ENCODE assay signal across 20 cellular contexts in genomic region chr2:120803764-120804335, GRCh38.
DNase-seq lines count a peak whose midpoint lies in the region; ATAC-seq and TF ChIP-seq lines count a peak whose summit lies in the region.
"Had no signal": no experiment of that assay in that cellular context is flagged by ENCODE, and none has a peak within 500 bp of the region (broad histone marks: within the 10 kb centered on the region; RNA-seq: fewer than 3 reads in every experiment).

No MANE protein-coding gene starts in this region.

- H3K27me3 ChIP-seq in HCT116 (ENCODE audit: insufficient read depth, low read length) (no peaks in the 10 kb centered on the region), ascending aorta (no peaks in the 10 kb centered on the region), osteoblast (ENCODE audit: insufficient read depth, low read length) (no peaks in the 10 kb centered on the region)
- H3K27me3 ChIP-seq: transverse colon had no signal

- H3K9ac ChIP-seq in HCT116 (ENCODE audit: low read length), result no peak overlapping the region
- H3K9ac ChIP-seq: KMS-11, parathyroid adenoma had no signal

- intact Hi-C loops in HCT116 (cut with micrococcal nuclease) (no loop called here), ascending aorta (cut with DNase I) (loop anchor here (2.0 kb wide), 1 partner anchor 67 kb away; no protein-coding TSS in a partner anchor)

- POLR2A ChIA-PET in HCT116 (lab: Charles Lee), result no interaction called here

- H3K4me3 ChIP-seq in HCT116 (replicated peaks in 1 of 2; ENCODE audit: low read depth in 1 of 2, low read length in 2 of 2) (no peak overlapping the region), ascending aorta (no peak overlapping the region), osteoblast (ENCODE audit: insufficient read depth, low read length) (no peak overlapping the region)
- H3K4me3 ChIP-seq: transverse colon had no signal

- H3K79me2 ChIP-seq in HCT116 (ENCODE audit: insufficient read depth, low read length) (no peaks in the 10 kb centered on the region), osteoblast (ENCODE audit: insufficient read depth, low read length) (peaks cover 37% of the 10 kb centered on the region)
- H3K79me2 ChIP-seq: parathyroid adenoma had no signal

- DNase-seq in DMS79 (lab: John Stamatoyannopoulos, UW) (peak; percentile 29), HCT116 (ENCODE audit: low read depth, low spot score) (no peak), ascending aorta (ENCODE audit: low spot score in 2 of 2) (no peak), osteoblast (ENCODE audit: insufficient read length, low spot score, missing footprints) (peak; percentile 81), NCI-H1694 (lab: John Stamatoyannopoulos, UW) (no peak), COLO829 (ENCODE audit: low spot score) (no peak)
- DNase-seq: activated CD4-positive, alpha-beta T cell treated with anti-CD3 and anti-CD28 coated beads, Interleukin-2, amount 50 U/mL, for 48 hours; activated naive CD4-positive, alpha-beta T cell treated with anti-CD3 and anti-CD28 coated beads, Interleukin-2, amount 50 U/mL, for 16 hours; activated T-cell treated with anti-CD3 and anti-CD28 coated beads, Interleukin-2, amount 50 U/mL, for 4 hours; aorta; effector memory CD8-positive, alpha-beta T cell; NCI-H1092; NCI-H2081 treated with DMSO at 0.1 percent for 48 hours; NCI-H526; stimulated activated CD4-positive, alpha-beta T cell treated with anti-CD3 and anti-CD28 coated beads, Interleukin-2, amount 100 ng/mL, for 24 hours; stimulated activated naive CD8-positive, alpha-beta T cell treated with anti-CD3 and anti-CD28 coated beads, Interleukin-15, Interleukin-2, amounts not matched to agents 100 U/mL and 50 U/mL, for 24 hours; transverse colon had no signal

- H2AFZ ChIP-seq in HCT116 (ENCODE audit: low read depth, low read length, poor library complexity, severe bottlenecking) (no peak overlapping the region), osteoblast (ENCODE audit: low read length) (no peak overlapping the region)
- H2AFZ ChIP-seq: parathyroid adenoma had no signal

- H3K36me3 ChIP-seq in HCT116 (ENCODE audit: control insufficient read depth in 1 of 2, insufficient read depth in 2 of 2, low read length in 2 of 2), result no peaks in the 10 kb centered on the region
- H3K36me3 ChIP-seq in ascending aorta, result no peaks in the 10 kb centered on the region
- H3K36me3 ChIP-seq in osteoblast (ENCODE audit: insufficient read depth, low read length), result peaks cover 2% of the 10 kb centered on the region
- H3K36me3 ChIP-seq: transverse colon had no signal

- no peak for TF ChIP-seq CTCF in HCT116 (IDR thresholded peaks at IDR 0.05 in 2 of 3, conservative IDR thresholded peaks at IDR 0.05 in 1 of 3; ENCODE audit: borderline replicate concordance in 1 of 3, insufficient read depth in 1 of 3, low read depth in 2 of 3, low read length in 2 of 3)
- TF ChIP-seq CTCF in ascending aorta (IDR thresholded peaks at IDR 0.05), result no peak
- TF ChIP-seq CTCF in osteoblast (IDR thresholded peaks at IDR 0.05; ENCODE audit: extremely low read depth, low read depth, low read length), result no peak

- RAD21 ChIA-PET in HCT116 (lab: Charles Lee; ENCODE audit: low non-redundant PET in 1 of 2, low total read pairs in 2 of 2, uncharacterized antibody in 2 of 2, unreplicated experiment in 2 of 2), result no interaction called here

- H3K4me2 ChIP-seq in HCT116 (ENCODE audit: low read length) (no peak overlapping the region), osteoblast (ENCODE audit: insufficient read depth, low read length) (no peak overlapping the region)
- H3K4me2 ChIP-seq: KMS-11 had no signal

- no peaks in the 10 kb centered on the region for H4K20me1 ChIP-seq in HCT116 (ENCODE audit: insufficient read depth)
- H4K20me1 ChIP-seq in osteoblast (ENCODE audit: insufficient read depth, low read length), result peaks cover 50% of the 10 kb centered on the region

- no peak for TF ChIP-seq RAD21 in HCT116 (IDR thresholded peaks at IDR 0.05; ENCODE audit: low read depth)

- no peaks in the 10 kb centered on the region for H3K9me2 ChIP-seq in HCT116 (ENCODE audit: insufficient read depth)

- H3K4me1 ChIP-seq in HCT116 (ENCODE audit: control insufficient read depth in 1 of 2, insufficient read depth in 2 of 2, low read length in 2 of 2) (peaks cover 0 to 7% of the 10 kb centered on the region in 2 experiments; a peak in 2 of 4 replicates), ascending aorta (peaks cover 17 to 37% of the 10 kb centered on the region in 2 donors), osteoblast (ENCODE audit: insufficient read depth, low read length) (peaks cover 20% of the 10 kb centered on the region)
- H3K4me1 ChIP-seq: parathyroid adenoma had no signal

- CTCF ChIA-PET in HCT116 (lab: Charles Lee), result no interaction called here

- no peaks in the 10 kb centered on the region for H3K9me3 ChIP-seq in HCT116 (ENCODE audit: control insufficient read depth in 1 of 2, insufficient read depth in 1 of 2, low read depth in 1 of 2, low read length in 2 of 2)
- H3K9me3 ChIP-seq in ascending aorta, result no peaks in the 10 kb centered on the region
- no peaks in the 10 kb centered on the region for H3K9me3 ChIP-seq in osteoblast (ENCODE audit: low read depth, low read length)
- H3K9me3 ChIP-seq: transverse colon had no signal

- BruUV-seq in HCT116 (replicated peaks; lab: Mats Ljungman, UMichigan), result no TSS peak

- no peak overlapping the region for H3K27ac ChIP-seq in HCT116 (ENCODE audit: low read depth, low read length)
- H3K27ac ChIP-seq in ascending aorta, result peak overlapping the region; percentile 71 to 81
- H3K27ac ChIP-seq in osteoblast (ENCODE audit: low read depth, low read length), result no peak overlapping the region
- H3K27ac ChIP-seq: KMS-11, parathyroid adenoma had no signal

- no peak for TF ChIP-seq POLR2A in HCT116 (IDR thresholded peaks at IDR 0.05; ENCODE audit: borderline replicate concordance, extremely low read depth, insufficient read depth, insufficient read length)

- ATAC-seq in HCT116, result peak; percentile 36; the same call in 1 of the 2 replicates
- no peak for ATAC-seq in GM18873 (IDR thresholded peaks at IDR 0.05; ENCODE audit: low FRiP score, unreplicated experiment)
- ATAC-seq: activated T-cell treated with anti-CD3 and anti-CD28 coated beads, Interleukin-2, amount 50 U/mL, for 4 hours; effector memory CD8-positive, alpha-beta T cell; stimulated activated naive CD8-positive, alpha-beta T cell treated with anti-CD3 and anti-CD28 coated beads, Interleukin-15, Interleukin-2, amounts not matched to agents 100 U/mL and 50 U/mL, for 24 hours had no signal

TF ChIP-seq in HCT116, 20 proteins besides CTCF, POLR2A, EP300 and RAD21:
- TF ChIP-seq ZNF274 (IDR thresholded peaks at IDR 0.05; ENCODE audit: low read depth, low read length), result no peak
- no peak for TF ChIP-seq EZH2phosphoT487 (IDR thresholded peaks at IDR 0.05; ENCODE audit: borderline replicate concordance)
- TF ChIP-seq ELF1 (IDR thresholded peaks at IDR 0.05; ENCODE audit: borderline replicate concordance, low read depth), result no peak
- TF ChIP-seq TCF7L2 (IDR thresholded peaks at IDR 0.05; ENCODE audit: borderline replicate concordance, extremely low read depth, insufficient read depth, insufficient read length), result no peak
- TF ChIP-seq SIN3A (IDR thresholded peaks at IDR 0.05; ENCODE audit: low read depth), result no peak
- no peak for TF ChIP-seq SP1 (IDR thresholded peaks at IDR 0.05; ENCODE audit: low read depth)
- no peak for TF ChIP-seq MAX (IDR thresholded peaks at IDR 0.05)
- no peak for TF ChIP-seq FOSL1 (IDR thresholded peaks at IDR 0.05; ENCODE audit: low read depth)
- TF ChIP-seq YY1 (IDR thresholded peaks at IDR 0.05; ENCODE audit: extremely low read depth, insufficient replicate concordance, low read depth, low read length), result no peak
- TF ChIP-seq SRF (IDR thresholded peaks at IDR 0.05; ENCODE audit: low read depth), result no peak

Comparison
In these comparisons a context has a peak if more than half of its experiments do, and no peak if none do; other contexts are left out.
1. DNase-seq: peak in DMS79 (single experiment) and osteoblast (single experiment); none in HCT116 (single experiment), ascending aorta (0 of 2), NCI-H1694 (single experiment) and COLO829 (single experiment).
2. H3K27ac ChIP-seq: peak in ascending aorta (2 of 2); none in HCT116 (single experiment) and osteoblast (single experiment).